In the genomic region with DNA sequence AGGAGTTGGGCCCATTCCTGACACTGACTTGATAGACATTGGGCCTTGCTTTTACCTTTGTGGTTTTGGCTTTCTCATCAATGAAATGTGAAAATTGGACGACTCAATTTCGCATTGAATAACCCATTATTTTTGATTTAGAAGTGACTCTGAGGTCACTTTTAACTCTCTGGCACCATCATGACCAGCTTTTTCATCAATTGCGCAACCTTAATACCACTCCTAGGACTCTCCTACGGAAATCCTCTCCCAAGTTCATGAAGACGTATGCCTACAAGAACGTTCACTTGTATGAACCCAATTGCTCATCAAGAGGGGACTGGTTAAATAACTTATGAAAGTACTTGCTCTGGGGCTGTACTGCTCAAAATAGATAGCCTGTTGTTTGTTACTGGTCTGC, we compare ENCODE assay signal across 26 cellular contexts.
DNase-seq lines count a peak whose midpoint lies in the region; ATAC-seq, FAIRE-seq and TF ChIP-seq lines count a peak whose summit lies in the region.
"Had no signal": no experiment of that assay in that cellular context is flagged by ENCODE, and none has a peak within 500 bp of the region (broad histone marks: within the 10 kb centered on the region; RNA-seq: fewer than 3 reads in every experiment).

No MANE protein-coding gene starts in this region.

- H3K27ac Mint-ChIP-seq in activated T-helper 2 cell treated with anti-CD3 and anti-CD28 coated beads, Interferon-gamma antibody, Interleukin-2, Interleukin-4, amounts not matched to agents 10 μg/mL and 5 μg/mL and 100 μg/mL, durations not matched to agents 14 hours and 24 hours and 36 hours = no peak overlapping the region
- H3K27ac Mint-ChIP-seq: CD14-positive monocyte; CD4-positive, alpha-beta memory T cell; CD4-positive, CD25-positive, alpha-beta regulatory T cell; CD8-positive, alpha-beta memory T cell had no signal

- no peaks in the 10 kb centered on the region for H3K79me2 ChIP-seq in HepG2 (ENCODE audit: insufficient read depth, low read length)
- H3K79me2 ChIP-seq in H1 (ENCODE audit: control insufficient read depth in 1 of 2, insufficient read depth in 2 of 2, low read length in 2 of 2) = no peaks in the 10 kb centered on the region

- 34% methylated on average over 6 of the region's 6 CpGs for WGBS in HepG2 (ENCODE audit: low lambda C conversion rate)
- 68% methylated on average over 6 of the region's 6 CpGs for WGBS in right lobe of liver (ENCODE audit: insufficient coverage, low coverage, low lambda C conversion rate, missing lambda C conversion rate)
- 91% methylated on average over 6 of the region's 6 CpGs; no CpG with 5 or more reads in 1 of the 2 experiments for WGBS in H1 (ENCODE audit: extremely low coverage in 1 of 2, insufficient coverage in 1 of 2, insufficient read length in 1 of 2, insufficient replicate concordance in 2 of 2, low coverage in 1 of 2, low lambda C conversion rate in 2 of 2, missing lambda C conversion rate in 1 of 2), 2 experiments

- CTCF ChIA-PET in HepG2 (lab: Yijun Ruan, JAX; ENCODE audit: low intra/inter-chr PET ratio, low total read pairs) (no interaction called here), H1 (lab: Charles Lee; ENCODE audit: partially characterized antibody) (interaction anchor here (1.1 to 1.3 kb wide), 2 partner anchors 7 to 11 kb away, joined by 3 to 5 read pairs; no protein-coding TSS in a partner anchor)

- no peak overlapping the region for H3K4ac ChIP-seq in H1 (replicated peaks; ENCODE audit: insufficient read length, low read depth, low read length)

- H3K27ac ChIP-seq in HepG2 (ENCODE audit: extremely low read length, insufficient read depth, low read length) = no peak overlapping the region
- H3K27ac ChIP-seq in right lobe of liver = no peak overlapping the region
- H3K27ac ChIP-seq in H1 (ENCODE audit: low read depth, low read length) = no peak overlapping the region
- H3K27ac ChIP-seq: 22Rv1, BLaER1 had no signal

- no peak overlapping the region for H3K4me3 ChIP-seq in HepG2 (replicated peaks in 1 of 3; ENCODE audit: insufficient read depth in 1 of 3, low read depth in 2 of 3, low read length in 3 of 3)
- no peak overlapping the region for H3K4me3 ChIP-seq in right lobe of liver
- no peak overlapping the region for H3K4me3 ChIP-seq in H1 (ENCODE audit: extremely low read depth in 1 of 4, insufficient read depth in 2 of 4, low read depth in 3 of 4, low read length in 4 of 4)
- H3K4me3 ChIP-seq: BLaER1, GM12878 had no signal

- TF ChIP-seq CTCF in HepG2 (CRISPR knock-in tag; IDR thresholded peaks at IDR 0.05) (no peak), right lobe of liver (IDR thresholded peaks at IDR 0.05) (no peak), H1 (IDR thresholded peaks at IDR 0.05; ENCODE audit: control extremely low read depth in 1 of 3, insufficient read depth in 1 of 3, low read depth in 1 of 3, low read length in 3 of 3) (no peak)

- TF ChIP-seq EP300 in HepG2 (IDR thresholded peaks at IDR 0.05; ENCODE audit: low read depth in 2 of 2, low read length in 2 of 2) (no peak), HepG2 (CRISPR knock-in tag; IDR thresholded peaks at IDR 0.05; ENCODE audit: borderline replicate concordance) (no peak), Ishikawa (IDR thresholded peaks at IDR 0.05; ENCODE audit: borderline replicate concordance) (no peak), H1 (IDR thresholded peaks at IDR 0.05; ENCODE audit: borderline replicate concordance in 1 of 2, low read depth in 2 of 2, low read length in 2 of 2) (no peak)

- H3K4me1 ChIP-seq in HepG2 (ENCODE audit: insufficient read depth, low read length) (no peaks in the 10 kb centered on the region), right lobe of liver (no peaks in the 10 kb centered on the region), H1 (replicated peaks in 1 of 4; ENCODE audit: control insufficient read depth in 3 of 4, insufficient read depth in 4 of 4, low read length in 3 of 4) (peaks cover 0 to 4% (median 3%) of the 10 kb centered on the region in 4 experiments; a peak in 3 of 7 replicates)
- H3K4me1 ChIP-seq: BE2C, BLaER1 had no signal

- H2BK20ac ChIP-seq in H1 (ENCODE audit: low read length) = no peak overlapping the region

- no peaks in the 10 kb centered on the region for H3K23me2 ChIP-seq in H1 (ENCODE audit: low read depth, low read length)

- no peak overlapping the region for H2AK5ac ChIP-seq in H1 (ENCODE audit: low read depth, low read length)

- H3K27me3 Mint-ChIP-seq in activated T-helper 2 cell treated with anti-CD3 and anti-CD28 coated beads, Interferon-gamma antibody, Interleukin-2, Interleukin-4, amounts not matched to agents 10 μg/mL and 5 μg/mL and 100 μg/mL, durations not matched to agents 14 hours and 24 hours and 36 hours (ENCODE audit: low read depth) = no peaks in the 10 kb centered on the region

- H2AFZ ChIP-seq in HepG2 (ENCODE audit: low read length) (no peak overlapping the region), H1 (ENCODE audit: low read length) (no peak overlapping the region)

- no peak overlapping the region for H4K8ac ChIP-seq in H1 (ENCODE audit: extremely low read depth, insufficient read depth, low read length)

- no peaks in the 10 kb centered on the region for H3K36me3 Mint-ChIP-seq in activated T-helper 2 cell treated with anti-CD3 and anti-CD28 coated beads, Interferon-gamma antibody, Interleukin-2, Interleukin-4, amounts not matched to agents 10 μg/mL and 5 μg/mL and 100 μg/mL, durations not matched to agents 14 hours and 24 hours and 36 hours (ENCODE audit: low read depth)
- H3K36me3 Mint-ChIP-seq: CD14-positive monocyte; CD4-positive, alpha-beta memory T cell; CD4-positive, CD25-positive, alpha-beta regulatory T cell; CD8-positive, alpha-beta memory T cell had no signal

- H3K9me3 Mint-ChIP-seq in activated T-helper 2 cell treated with anti-CD3 and anti-CD28 coated beads, Interferon-gamma antibody, Interleukin-2, Interleukin-4, amounts not matched to agents 10 μg/mL and 5 μg/mL and 100 μg/mL, durations not matched to agents 14 hours and 24 hours and 36 hours = no peaks in the 10 kb centered on the region
- H3K9me3 Mint-ChIP-seq: CD4-positive, alpha-beta memory T cell; CD8-positive, alpha-beta memory T cell had no signal

- H2BK120ac ChIP-seq in H1 (replicated peaks; ENCODE audit: low read depth, low read length) = no peak overlapping the region

- H4K5ac ChIP-seq in H1 (ENCODE audit: insufficient read length, low read depth, low read length) = no peak overlapping the region

- H3K9me3 ChIP-seq in HepG2 (ENCODE audit: low read length) (no peaks in the 10 kb centered on the region), right lobe of liver (no peaks in the 10 kb centered on the region), H1 (ENCODE audit: insufficient read depth in 2 of 2, low read depth in 1 of 2, low read length in 1 of 2) (no peaks in the 10 kb centered on the region)
- H3K9me3 ChIP-seq: BE2C, BLaER1 had no signal

- no peaks in the 10 kb centered on the region for H3K36me3 ChIP-seq in HepG2 (replicated peaks in 1 of 2; ENCODE audit: control insufficient read depth in 1 of 2, insufficient read depth in 2 of 2, low read length in 2 of 2)
- H3K36me3 ChIP-seq in right lobe of liver = no peaks in the 10 kb centered on the region
- no peaks in the 10 kb centered on the region for H3K36me3 ChIP-seq in H1 (ENCODE audit: control insufficient read depth in 2 of 4, insufficient read depth in 4 of 4, low read length in 3 of 4)
- H3K36me3 ChIP-seq: BE2C, BLaER1 had no signal

- H3K4me1 Mint-ChIP-seq in activated T-helper 2 cell treated with anti-CD3 and anti-CD28 coated beads, Interferon-gamma antibody, Interleukin-2, Interleukin-4, amounts not matched to agents 10 μg/mL and 5 μg/mL and 100 μg/mL, durations not matched to agents 14 hours and 24 hours and 36 hours (ENCODE audit: low read depth) = no peaks in the 10 kb centered on the region
- H3K4me1 Mint-ChIP-seq: CD14-positive monocyte; CD4-positive, alpha-beta memory T cell; CD8-positive, alpha-beta memory T cell had no signal

- no peak for TF ChIP-seq POLR2A in HepG2 (IDR thresholded peaks at IDR 0.05; ENCODE audit: insufficient read depth in 1 of 2, low read depth in 2 of 2, low read length in 2 of 2)
- TF ChIP-seq POLR2A in right lobe of liver (IDR thresholded peaks at IDR 0.05) = no peak
- TF ChIP-seq POLR2A in H1 (IDR thresholded peaks at IDR 0.05; ENCODE audit: control extremely low read depth in 1 of 2, low read depth in 2 of 2, low read length in 2 of 2) = no peak

- FAIRE-seq in HepG2 (lab: Jason Lieb, UNC) = no peak
- FAIRE-seq in H1 (lab: Jason Lieb, UNC) = no peak
- FAIRE-seq: GM12878, GM12892, GM18507 had no signal

- ATAC-seq in HepG2 (no peak), right lobe of liver (no peak)
- ATAC-seq: GM12878 had no signal

- no peaks in the 10 kb centered on the region for H3K79me1 ChIP-seq in H1 (ENCODE audit: low read depth, low read length)

- no peak overlapping the region for H3K4me2 ChIP-seq in HepG2 (ENCODE audit: low read depth, low read length)
- no peak overlapping the region for H3K4me2 ChIP-seq in H1 (ENCODE audit: insufficient read depth in 1 of 2, low read depth in 2 of 2, low read length in 2 of 2)
- H3K4me2 ChIP-seq: BLaER1 had no signal

- intact Hi-C loops in HepG2 (cut with micrococcal nuclease; ENCODE audit: unreplicated experiment) = no loop called here
- intact Hi-C loops in right lobe of liver (cut with DNase I) = no loop called here
- intact Hi-C loops in activated T-helper 2 cell treated with anti-CD3 and anti-CD28 coated beads, Interferon-gamma antibody, Interleukin-2, Interleukin-4, amounts not matched to agents 10 μg/mL and 5 μg/mL and 100 μg/mL, durations not matched to agents 14 hours and 24 hours and 36 hours (cut with micrococcal nuclease) = no loop called here

- H4K20me1 ChIP-seq in HepG2 (ENCODE audit: insufficient read depth, low read length) (no peaks in the 10 kb centered on the region), H1 (replicated peaks in 1 of 2; ENCODE audit: control insufficient read depth in 1 of 2, insufficient read depth in 2 of 2, low read length in 2 of 2) (no peaks in the 10 kb centered on the region)
- H4K20me1 ChIP-seq: BLaER1 had no signal

- no peak overlapping the region for H3K18ac ChIP-seq in H1 (ENCODE audit: extremely low read depth, low read length)

- H3K14ac ChIP-seq in H1 (ENCODE audit: insufficient read length) = no peak overlapping the region

- H3K27me3 ChIP-seq in HepG2 (ENCODE audit: control insufficient read depth in 1 of 2, insufficient read depth in 2 of 2, low read length in 2 of 2) = peaks cover 0 to 6% of the 10 kb centered on the region in 2 experiments; a peak in 1 of 5 replicates
- no peaks in the 10 kb centered on the region for H3K27me3 ChIP-seq in right lobe of liver
- H3K27me3 ChIP-seq in H1 (replicated peaks in 1 of 4; ENCODE audit: control insufficient read depth in 3 of 4, extremely low read depth in 1 of 4, insufficient read depth in 3 of 4, low read length in 3 of 4) = no peaks in the 10 kb centered on the region
- H3K27me3 ChIP-seq: BE2C, BLaER1 had no signal

- H3K56ac ChIP-seq in H1 (replicated peaks; ENCODE audit: insufficient read length, low read depth, low read length) = no peak overlapping the region

- no peak for TF ChIP-seq RAD21 in HepG2 (CRISPR knock-in tag; IDR thresholded peaks at IDR 0.05)
- no peak for TF ChIP-seq RAD21 in Ishikawa (IDR thresholded peaks at IDR 0.05; ENCODE audit: low read depth)
- no peak for TF ChIP-seq RAD21 in H1 (IDR thresholded peaks at IDR 0.05 in 1 of 2, conservative IDR thresholded peaks at IDR 0.05 in 1 of 2; ENCODE audit: low read depth in 2 of 2, low read length in 2 of 2)

- DNase-seq in HepG2 (ENCODE audit: low spot score) (no peak), right lobe of liver (no peak), H1 (ENCODE audit: low read depth in 1 of 2, low spot score in 2 of 2) (no peak), NAMALWA (ENCODE audit: low spot score) (no peak)
- DNase-seq in activated T-helper 2 cell treated with anti-CD3 and anti-CD28 coated beads, Interferon-gamma antibody, Interleukin-2, Interleukin-4, amounts not matched to agents 10 μg/mL and 5 μg/mL and 100 μg/mL, durations not matched to agents 14 hours and 24 hours and 36 hours (ENCODE audit: low spot score) = no peak
- DNase-seq: ACHN; BE2C; C1 segment of cervical spinal cord; CD4-positive, alpha-beta memory T cell; CD4-positive, CD25-positive, alpha-beta regulatory T cell; CD8-positive, alpha-beta memory T cell; COR-L47; DMS 273 treated with DMSO at 0.1 percent for 48 hours; DMS153; DMS53; DMS79; DND-41; EL; GDM1 had no signal

- in situ Hi-C loops in HepG2 (cut with HindIII; ENCODE audit: extremely low pct_ligation_motif_present, low pct_unique_long_range_greater_than_20kb) = no loop called here

- H4K91ac ChIP-seq in H1 (replicated peaks; ENCODE audit: insufficient read length, low read length) = no peak overlapping the region

- H3K23ac ChIP-seq in H1 (ENCODE audit: insufficient read length) = no peak overlapping the region

- H3K9ac ChIP-seq in HepG2 (ENCODE audit: insufficient read depth, low read depth, low read length) (no peak overlapping the region), H1 (replicated peaks in 1 of 4; ENCODE audit: extremely low read depth in 1 of 4, low read depth in 3 of 4, low read length in 3 of 4) (no peak overlapping the region)
- H3K9ac ChIP-seq: BLaER1 had no signal

- no peak overlapping the region for H2BK12ac ChIP-seq in H1 (ENCODE audit: low read depth, low read length)

- H2BK15ac ChIP-seq in H1 (ENCODE audit: low read length) = no peak overlapping the region

- no peak overlapping the region for H2BK5ac ChIP-seq in H1 (ENCODE audit: low read depth, low read length)

- no TSS peak for BruUV-seq in HepG2 (replicated peaks; lab: Mats Ljungman, UMichigan)

- POLR2A ChIA-PET in HepG2 (lab: Yijun Ruan, JAX) = no interaction called here
- POLR2A ChIA-PET in H1 (lab: Charles Lee; ENCODE audit: partially characterized antibody) = no interaction called here

- no peak overlapping the region for H3K4me3 Mint-ChIP-seq in activated T-helper 2 cell treated with anti-CD3 and anti-CD28 coated beads, Interferon-gamma antibody, Interleukin-2, Interleukin-4, amounts not matched to agents 10 μg/mL and 5 μg/mL and 100 μg/mL, durations not matched to agents 14 hours and 24 hours and 36 hours (ENCODE audit: low read depth)
- H3K4me3 Mint-ChIP-seq: CD14-positive monocyte; CD4-positive, alpha-beta memory T cell; CD4-positive, CD25-positive, alpha-beta regulatory T cell; CD8-positive, alpha-beta memory T cell had no signal

Comparison
In these comparisons a context has a peak if more than half of its experiments do, and no peak if none do; other contexts are left out.
1. Of the 41 proteins assayed by ChIP-seq in both HepG2 and H1: peak only in HepG2: none; only in H1: none; in both: CEBPB; in neither: 40.